Comparison of ENCODE assay signal across 16 cellular contexts in genomic region chr1:154348429-154349076, GRCh38. TPM values are rescaled to one million over a fixed set of nuclear protein-coding genes. Genes with fewer than 3 reads are reported as not detected.
A peak's percentile ranks its signal among the peaks of the same experiment; 100 is the strongest.
DNase-seq lines count a peak whose midpoint lies in the region; ATAC-seq and TF ChIP-seq lines count a peak whose summit lies in the region.
"Had no signal": no experiment of that assay in that cellular context is flagged by ENCODE, and none has a peak within 500 bp of the region (broad histone marks: within the 10 kb centered on the region; RNA-seq: fewer than 3 reads in every experiment).

No MANE protein-coding gene starts in this region.

- no peak overlapping the region for H3K9ac ChIP-seq in liver (ENCODE audit: low read depth in 1 of 2, low read length in 2 of 2)

- TF ChIP-seq RAD21 in liver (IDR thresholded peaks at IDR 0.05), result peak in 1 of 2 donors; percentile 72

- TF ChIP-seq CTCF in liver (IDR thresholded peaks at IDR 0.05; ENCODE audit: low read depth, low read length, missing input control), result peak; percentile 5

- peak; percentile 19 for DNase-seq in activated CD4-positive, alpha-beta T cell treated with anti-CD3 and anti-CD28 coated beads for 36 hours
- DNase-seq in activated CD4-positive, alpha-beta T cell treated with anti-CD3 and anti-CD28 coated beads, Interleukin-2, amount 50 U/mL, for 1 hour, result no peak
- DNase-seq in H7 (peak; percentile 41), T-helper 17 cell (no peak), hypothalamus (lab: John Stamatoyannopoulos, UW) (no peak), sciatic nerve (ENCODE audit: low spot score) (no peak), AML-193 (lab: John Stamatoyannopoulos, UW) (no peak)
- DNase-seq: ACHN, EL, upper lobe of right lung had no signal

- H3K4me1 Mint-ChIP-seq in activated CD4-positive, alpha-beta T cell treated with anti-CD3 and anti-CD28 coated beads for 36 hours, result peaks cover 55% of the 10 kb centered on the region
- peaks cover 50% of the 10 kb centered on the region for H3K4me1 Mint-ChIP-seq in T-helper 17 cell

- CTCF ChIA-PET in activated CD4-positive, alpha-beta T cell treated with anti-CD3 and anti-CD28 coated beads for 36 hours (lab: Charles Lee), result interaction anchor here (0.6 to 14.8 kb wide), 3 partner anchors 13 to 1780 kb away, joined by 3 to 163 read pairs (median 3); no protein-coding TSS in a partner anchor

- no peak overlapping the region for H3K27ac ChIP-seq in liver (ENCODE audit: low read depth in 1 of 2, low read length in 2 of 2)
- H3K27ac ChIP-seq: epithelial cell of prostate, upper lobe of right lung, VCaP had no signal

- intact Hi-C loops in activated CD4-positive, alpha-beta T cell treated with anti-CD3 and anti-CD28 coated beads for 36 hours (cut with DNase I, micrococcal nuclease), result no loop called here
- intact Hi-C loops in sciatic nerve (cut with DNase I), result no loop called here

- H3K9me3 Mint-ChIP-seq in activated CD4-positive, alpha-beta T cell treated with anti-CD3 and anti-CD28 coated beads for 36 hours (ENCODE audit: low read depth), result no peaks in the 10 kb centered on the region
- H3K9me3 Mint-ChIP-seq: memory B cell had no signal

- no peak overlapping the region for H3K4me3 ChIP-seq in H7 (ENCODE audit: insufficient read depth, low read depth, low read length)
- no peak overlapping the region for H3K4me3 ChIP-seq in liver (ENCODE audit: low read depth in 1 of 3, low read length in 3 of 3)
- H3K4me3 ChIP-seq: upper lobe of right lung had no signal

- no peaks in the 10 kb centered on the region for H3K9me3 ChIP-seq in T-helper 17 cell (ENCODE audit: control insufficient read depth, low read length, poor library complexity, severe bottlenecking)
- H3K9me3 ChIP-seq in liver (ENCODE audit: control insufficient read depth in 4 of 4, low read length in 3 of 4), result no peaks in the 10 kb centered on the region
- H3K9me3 ChIP-seq: upper lobe of right lung had no signal

- H3K36me3 ChIP-seq in H7 (replicated peaks; ENCODE audit: control insufficient read depth, insufficient read depth, low read length), result peaks cover 33% of the 10 kb centered on the region
- peaks cover 0 to 3% (median 1%) of the 10 kb centered on the region in 4 donors for H3K36me3 ChIP-seq in liver (ENCODE audit: control insufficient read depth in 4 of 4, insufficient read depth in 3 of 4, low read depth in 1 of 4, low read length in 3 of 4)

- WGBS in liver, result 96% methylated on average over 27 of the region's 27 CpGs

- no peak overlapping the region for H3K27ac Mint-ChIP-seq in activated CD4-positive, alpha-beta T cell treated with anti-CD3 and anti-CD28 coated beads for 36 hours
- peak overlapping the region; percentile 49 for H3K27ac Mint-ChIP-seq in T-helper 17 cell
- H3K27ac Mint-ChIP-seq: memory B cell had no signal

- ATAC-seq in activated CD4-positive, alpha-beta T cell treated with anti-CD3 and anti-CD28 coated beads for 36 hours, result no peak
- no peak for ATAC-seq in T-helper 17 cell
- ATAC-seq in sciatic nerve, result no peak
- ATAC-seq: upper lobe of right lung had no signal

- H3K4me3 Mint-ChIP-seq in activated CD4-positive, alpha-beta T cell treated with anti-CD3 and anti-CD28 coated beads for 36 hours, result no peak overlapping the region
- H3K4me3 Mint-ChIP-seq in T-helper 17 cell, result peak overlapping the region; percentile 5
- H3K4me3 Mint-ChIP-seq: memory B cell had no signal

- peaks cover 10 to 20% (median 18%) of the 10 kb centered on the region in 4 donors for H3K4me1 ChIP-seq in liver (ENCODE audit: control insufficient read depth in 4 of 4, insufficient read depth in 4 of 4, low read length in 3 of 4)

- H3K27me3 Mint-ChIP-seq in activated CD4-positive, alpha-beta T cell treated with anti-CD3 and anti-CD28 coated beads for 36 hours, result no peaks in the 10 kb centered on the region
- H3K27me3 Mint-ChIP-seq in T-helper 17 cell, result no peaks in the 10 kb centered on the region

- peaks cover 41% of the 10 kb centered on the region for H3K36me3 Mint-ChIP-seq in activated CD4-positive, alpha-beta T cell treated with anti-CD3 and anti-CD28 coated beads for 36 hours (ENCODE audit: low read depth)
- peaks cover 13% of the 10 kb centered on the region for H3K36me3 Mint-ChIP-seq in T-helper 17 cell (ENCODE audit: low read depth)

- H3K27me3 ChIP-seq in H7 (ENCODE audit: control insufficient read depth, insufficient read depth, low read length), result peaks cover 8% of the 10 kb centered on the region
- H3K27me3 ChIP-seq in liver (ENCODE audit: control insufficient read depth in 4 of 4, insufficient read depth in 4 of 4, low read length in 3 of 4), result no peaks in the 10 kb centered on the region
- H3K27me3 ChIP-seq: upper lobe of right lung had no signal

- POLR2A ChIA-PET in activated CD4-positive, alpha-beta T cell treated with anti-CD3 and anti-CD28 coated beads for 36 hours (lab: Charles Lee), result interaction anchor here (0.6 kb wide), 1 partner anchor 15 kb away, joined by 4 read pairs; no protein-coding TSS in a partner anchor

TF ChIP-seq in liver, 16 proteins besides CTCF, POLR2A, EP300 and RAD21 (continues in another document):
- TF ChIP-seq ATF3 (IDR thresholded peaks at IDR 0.05) (no peak), JUND (IDR thresholded peaks at IDR 0.05) (no peak), YY1 (IDR thresholded peaks at IDR 0.05) (no peak), RXRA (IDR thresholded peaks at IDR 0.05) (no peak), SP1 (IDR thresholded peaks at IDR 0.05) (no peak), ZBTB33 (IDR thresholded peaks at IDR 0.05) (no peak), MAX (IDR thresholded peaks at IDR 0.05) (no peak), GABPA (IDR thresholded peaks at IDR 0.05 in 1 of 2, conservative IDR thresholded peaks at IDR 0.05 in 1 of 2) (no peak), NR2F2 (IDR thresholded peaks at IDR 0.05) (no peak), REST (IDR thresholded peaks at IDR 0.05) (no peak), TAF1 (conservative IDR thresholded peaks at IDR 0.05) (no peak), HNF4A (conservative IDR thresholded peaks at IDR 0.05) (no peak)

RNA-seq across cellular contexts. Expression of gene ATP8B2, which starts 23.2 kb away (rescaled TPM):
- 10 to 100 TPM; 48.2 TPM for total RNA-seq in activated CD4-positive, alpha-beta T cell treated with anti-CD3 and anti-CD28 coated beads for 36 hours
- 62.0 and 73.2 TPM in 2 replicates for total RNA-seq in H7 (2014; rRNA removed; shearing (Covaris generic))
- total RNA-seq in T-helper 17 cell (100 to 1,000 TPM; 175 to 192 TPM), liver (10 to 100 TPM in 1 of 2 donors, 1 to 10 TPM in 1; 6.1 to 16.2 TPM), sciatic nerve (78.3 TPM)
- 1 to 10 TPM in 1 of 2 donors, under 1 TPM in 1; 0.75 to 4.5 TPM for polyA plus RNA-seq in liver

RNA-seq across cellular contexts. Expression of gene AQP10, which starts 27.7 kb away (rescaled TPM):
- total RNA-seq in activated CD4-positive, alpha-beta T cell treated with anti-CD3 and anti-CD28 coated beads for 36 hours, result not detected
- not detected in 2 replicates for total RNA-seq in H7 (2014; rRNA removed; shearing (Covaris generic))
- total RNA-seq in T-helper 17 cell (1 to 10 TPM in 1 of 2 donors, under 1 TPM in 1; 0.42 to 8.9 TPM), liver (under 1 TPM in 1 of 2 donors, not detected in 1; 0.14 TPM), sciatic nerve (not detected)
- not detected for polyA plus RNA-seq in liver
- total RNA-seq: NCI-H460, osteocyte had no signal

RNA-seq across cellular contexts. Expression of gene IL6R, which starts 56.6 kb away (rescaled TPM):
- total RNA-seq in activated CD4-positive, alpha-beta T cell treated with anti-CD3 and anti-CD28 coated beads for 36 hours, result 10 to 100 TPM; 13.1 to 14.0 TPM
- total RNA-seq in H7 (2014; rRNA removed; shearing (Covaris generic)), result 8.6 and 10.3 TPM in 2 replicates
- total RNA-seq in T-helper 17 cell, result 10 to 100 TPM; 72.8 to 79.0 TPM
- 10 to 100 TPM; 47.0 to 67.6 TPM for total RNA-seq in liver
- polyA plus RNA-seq in liver, result 10 to 100 TPM; 18.8 to 23.6 TPM
- total RNA-seq in sciatic nerve, result 26.6 TPM

Comparison
In these comparisons a context has a peak if more than half of its experiments do, and no peak if none do; other contexts are left out.
1. DNase-seq: peak in activated CD4-positive, alpha-beta T cell treated with anti-CD3 and anti-CD28 coated beads for 36 hours (single experiment) and H7 (single experiment); none in activated CD4-positive, alpha-beta T cell treated with anti-CD3 and anti-CD28 coated beads, Interleukin-2, amount 50 U/mL, for 1 hour (single experiment), T-helper 17 cell (0 of 3), hypothalamus (0 of 51), sciatic nerve (single experiment) and AML-193 (0 of 2).